In genomic region chr2:11749646-11750349, GRCh38 we compare ENCODE assay signal across 8 cellular contexts. TPM values are rescaled to one million over a fixed set of nuclear protein-coding genes. Genes with fewer than 3 reads are reported as not detected.
DNase-seq lines count a peak whose midpoint lies in the region; TF ChIP-seq lines count a peak whose summit lies in the region.

No MANE protein-coding gene starts in this region.

- peaks cover 53 to 74% (median 65%) of the 10 kb centered on the region in 3 donors for H3K4me1 Mint-ChIP-seq in IgD-negative memory B cell

- peak overlapping the region; percentile 93 to 98 (median 97) for H3K27ac Mint-ChIP-seq in IgD-negative memory B cell

- no peak for TF ChIP-seq CTCF in choroid plexus epithelial cell (conservative IDR thresholded peaks at IDR 0.05; ENCODE audit: low read depth, low read length)

- H3K36me3 Mint-ChIP-seq in IgD-negative memory B cell, result no peaks in the 10 kb centered on the region

- no peaks in the 10 kb centered on the region for H3K27me3 Mint-ChIP-seq in IgD-negative memory B cell

- H3K4me3 Mint-ChIP-seq in IgD-negative memory B cell, result peak overlapping the region; percentile 57 to 97 (median 90)

- H3K9me3 Mint-ChIP-seq in IgD-negative memory B cell, result no peaks in the 10 kb centered on the region

- DNase-seq in NCI-H748 (lab: John Stamatoyannopoulos, UW; ENCODE audit: unreplicated experiment), result peak; percentile 13
- no peak for DNase-seq in NCI-H748 treated with DMSO at 0.1 percent for 48 hours (lab: John Stamatoyannopoulos, UW)
- DNase-seq in choroid plexus epithelial cell (ENCODE audit: low read depth), result peak; percentile 53
- no peak for DNase-seq in NCI-H146 (lab: John Stamatoyannopoulos, UW)
- no peak for DNase-seq in HuH-7 (ENCODE audit: low spot score)
- DNase-seq in GM19238 (ENCODE audit: insufficient read length, low spot score), result no peak

- no peak overlapping the region for H3K4me3 ChIP-seq in choroid plexus epithelial cell (ENCODE audit: low read depth, low read length)
- no peak overlapping the region for H3K4me3 ChIP-seq in skin epidermis

- H3K27ac ChIP-seq in skin epidermis, result peak overlapping the region in 12 of 21 experiments; percentile 1 to 60 (median 32)

RNA-seq across cellular contexts. Expression of gene LPIN1, which starts 3.4 kb away (rescaled TPM):
- 17.3 TPM for polyA plus RNA-seq in IgD-negative memory B cell

Comparison
In these comparisons a context has a peak if more than half of its experiments do, and no peak if none do; other contexts are left out.
1. DNase-seq: peak in NCI-H748 (single experiment) and choroid plexus epithelial cell (single experiment); none in NCI-H748 treated with DMSO at 0.1 percent for 48 hours (single experiment), NCI-H146 (single experiment), HuH-7 (single experiment) and GM19238 (single experiment).